18 cellular contexts compared by ENCODE assay signal in the genomic region with DNA sequence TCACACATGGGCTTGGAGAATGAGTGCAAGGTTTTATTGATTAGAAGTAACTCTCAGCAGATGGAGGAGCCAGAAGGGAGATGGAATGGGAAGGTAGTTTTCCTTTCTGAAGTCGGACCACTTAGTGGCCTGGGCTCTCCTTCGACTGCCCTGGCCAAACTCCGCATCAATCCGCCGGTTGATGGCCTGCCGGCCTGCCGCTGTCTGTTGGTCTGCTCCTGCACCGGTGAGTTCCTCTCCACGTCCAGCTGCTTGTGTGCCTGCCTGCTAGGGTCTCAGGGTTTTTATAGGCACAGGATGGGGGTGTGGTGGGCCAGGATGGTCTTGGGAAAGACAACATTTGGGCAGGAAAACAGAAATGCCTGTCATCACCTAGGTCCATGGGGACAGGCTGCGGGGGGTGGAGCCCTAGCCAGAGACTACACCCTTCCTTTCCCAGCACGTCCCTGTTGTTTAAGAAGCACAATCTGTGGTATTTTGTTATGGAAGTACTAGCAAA.
DNase-seq lines count a peak whose midpoint lies in the region; ATAC-seq and TF ChIP-seq lines count a peak whose summit lies in the region.
"Had no signal": no experiment of that assay in that cellular context is flagged by ENCODE, and none has a peak within 500 bp of the region (broad histone marks: within the 10 kb centered on the region; RNA-seq: fewer than 3 reads in every experiment).

No MANE protein-coding gene starts in this region.

- no peak overlapping the region for H3K27ac ChIP-seq in heart right ventricle
- no peak overlapping the region for H3K27ac ChIP-seq in spleen
- H3K27ac ChIP-seq: A549, GM23248 had no signal

- H3K4me1 ChIP-seq in heart right ventricle (no peaks in the 10 kb centered on the region), spleen (no peaks in the 10 kb centered on the region)
- H3K4me1 ChIP-seq: A549, Caco-2 had no signal

- H3K4me3 Mint-ChIP-seq in glutamatergic neuron (ENCODE audit: unreplicated experiment) = peak overlapping the region; percentile 83
- H3K4me3 Mint-ChIP-seq: CD4-positive, alpha-beta memory T cell; H9 had no signal

- 73 to 81% methylated on average over 11 of the region's 11 CpGs for WGBS in heart right ventricle, 2 donors
- WGBS in spleen, 5 donors = 82 to 94% (median 85%) methylated on average over 11 of the region's 11 CpGs

- intact Hi-C loops in left ventricle myocardium superior (cut with micrococcal nuclease) = no loop called here
- intact Hi-C loops in heart right ventricle (cut with DNase I) = no loop called here
- intact Hi-C loops in spleen (cut with DNase I; ENCODE audit: low total_unique reads) = no loop called here

- peaks cover 15% of the 10 kb centered on the region for H3K9me3 Mint-ChIP-seq in glutamatergic neuron (ENCODE audit: unreplicated experiment)

- H3K9me3 ChIP-seq in heart right ventricle = peaks cover 0 to 13% (median 0%) of the 10 kb centered on the region in 11 donors
- H3K9me3 ChIP-seq in spleen = peaks cover 0 to 8% (median 0%) of the 10 kb centered on the region in 8 donors
- H3K9me3 ChIP-seq: A549, Caco-2 had no signal

- no peak for ATAC-seq in left ventricle myocardium superior
- ATAC-seq in heart right ventricle = no peak
- ATAC-seq: A549, GM12878, HCT116 had no signal

- H3K27me3 ChIP-seq in heart right ventricle = no peaks in the 10 kb centered on the region
- H3K27me3 ChIP-seq in spleen (replicated peaks in 1 of 7) = no peaks in the 10 kb centered on the region

- TF ChIP-seq POLR2A in spleen (IDR thresholded peaks at IDR 0.05) = no peak

- TF ChIP-seq CTCF in heart right ventricle (IDR thresholded peaks at IDR 0.05) (no peak), glutamatergic neuron (IDR thresholded peaks at IDR 0.05; ENCODE audit: partially characterized antibody, unreplicated experiment) (no peak), spleen (IDR thresholded peaks at IDR 0.05 in 8 of 11, conservative IDR thresholded peaks at IDR 0.05 in 3 of 11) (no peak)

- H3K36me3 ChIP-seq in heart right ventricle (no peaks in the 10 kb centered on the region), spleen (no peaks in the 10 kb centered on the region)

- no peak overlapping the region for H3K4me3 ChIP-seq in heart right ventricle
- H3K4me3 ChIP-seq in spleen = no peak overlapping the region
- H3K4me3 ChIP-seq: A549, GM12878, GM23248 had no signal

- peaks cover 9% of the 10 kb centered on the region for H3K27me3 Mint-ChIP-seq in glutamatergic neuron (ENCODE audit: unreplicated experiment)
- H3K27me3 Mint-ChIP-seq: CD4-positive, alpha-beta memory T cell had no signal

- peak overlapping the region; percentile 96 for H3K27ac Mint-ChIP-seq in glutamatergic neuron (ENCODE audit: unreplicated experiment)
- H3K27ac Mint-ChIP-seq: CD4-positive, alpha-beta memory T cell; H9 had no signal

- H3K36me3 Mint-ChIP-seq in glutamatergic neuron (ENCODE audit: unreplicated experiment) = no peaks in the 10 kb centered on the region
- H3K36me3 Mint-ChIP-seq: CD4-positive, alpha-beta memory T cell had no signal

- DNase-seq in left ventricle myocardium superior (peak; percentile 20), heart right ventricle (no peak), glutamatergic neuron (peak; percentile 77), spleen (peak; percentile 65), AG08395 (ENCODE audit: low spot score) (no peak)
- no peak for DNase-seq in activated CD4-positive, alpha-beta T cell treated with anti-CD3 and anti-CD28 coated beads, Interleukin-2, amount 50 U/mL, for 1 hour
- DNase-seq: 8988T, ACHN, C1 segment of cervical spinal cord, Caco-2, DMS153, DND-41, GM23248, H9 had no signal

- H3K4me1 Mint-ChIP-seq in glutamatergic neuron (ENCODE audit: low read depth, unreplicated experiment) = peaks cover 12% of the 10 kb centered on the region
- H3K4me1 Mint-ChIP-seq: CD4-positive, alpha-beta memory T cell had no signal

Comparison
In these comparisons a context has a peak if more than half of its experiments do, and no peak if none do; other contexts are left out.
1. DNase-seq: peak in left ventricle myocardium superior (single experiment), glutamatergic neuron (single experiment) and spleen (single experiment); none in heart right ventricle (0 of 2), AG08395 (single experiment) and activated CD4-positive, alpha-beta T cell treated with anti-CD3 and anti-CD28 coated beads, Interleukin-2, amount 50 U/mL, for 1 hour (single experiment).